ENCODE assay signal across 8 cellular contexts in genomic region chr5:150780180-150780692, GRCh38. TPM values are rescaled to one million over a fixed set of nuclear protein-coding genes. Genes with fewer than 3 reads are reported as not detected.
DNase-seq lines count a peak whose midpoint lies in the region; ATAC-seq and TF ChIP-seq lines count a peak whose summit lies in the region.

No MANE protein-coding gene starts in this region.

- intact Hi-C loops in left lung (cut with DNase I), result no loop called here

- H3K9ac ChIP-seq in adipocyte (ENCODE audit: low read length), result peak overlapping the region; percentile 99

- H3K27ac ChIP-seq in left lung, result peak overlapping the region; percentile 74 to 82

- H3K9me3 ChIP-seq in adipocyte (ENCODE audit: control insufficient read depth, low read length), result no peaks in the 10 kb centered on the region
- no peaks in the 10 kb centered on the region for H3K9me3 ChIP-seq in left lung
- H3K9me3 ChIP-seq in BE2C, result no peaks in the 10 kb centered on the region

- H3K36me3 Mint-ChIP-seq in type B pancreatic cell, result peaks cover 5% of the 10 kb centered on the region

- no peaks in the 10 kb centered on the region for H3K27me3 Mint-ChIP-seq in type B pancreatic cell

- no peaks in the 10 kb centered on the region for H3K9me3 Mint-ChIP-seq in type B pancreatic cell

- H3K4me3 ChIP-seq in adipocyte (ENCODE audit: low read length) (peak overlapping the region; percentile 92), left lung (peak overlapping the region in 1 of 2 donors; percentile 59), BE2C (ENCODE audit: low read depth, low read length) (no peak overlapping the region)

- ATAC-seq in GM21367 (IDR thresholded peaks at IDR 0.05; ENCODE audit: unreplicated experiment) (peak; percentile 58), HG03565 (IDR thresholded peaks at IDR 0.05; ENCODE audit: unreplicated experiment) (peak; percentile 46), left lung (no peak)

- peak overlapping the region; percentile 97 for H3K4me3 Mint-ChIP-seq in type B pancreatic cell

- TF ChIP-seq CTCF in left lung (IDR thresholded peaks at IDR 0.05) (no peak), type B pancreatic cell (conservative IDR thresholded peaks at IDR 0.05) (no peak), BE2C (IDR thresholded peaks at IDR 0.05; ENCODE audit: low read depth, low read length) (no peak)

- peak; percentile 68 for DNase-seq in EL
- peak; percentile 50 for DNase-seq in adipocyte (ENCODE audit: low read depth)
- DNase-seq in left lung, result no peak
- no peak for DNase-seq in type B pancreatic cell (ENCODE audit: extremely low spot score, unreplicated experiment)
- DNase-seq in NCI-H510A treated with DMSO at 0.1 percent for 48 hours (lab: John Stamatoyannopoulos, UW), result no peak
- DNase-seq in BE2C, result no peak

- H3K4me1 Mint-ChIP-seq in type B pancreatic cell (ENCODE audit: unreplicated experiment), result peaks cover 34% of the 10 kb centered on the region

- H3K36me3 ChIP-seq in adipocyte (ENCODE audit: control insufficient read depth, insufficient read depth, low read length, severe bottlenecking) (peaks cover 8% of the 10 kb centered on the region), left lung (no peaks in the 10 kb centered on the region), BE2C (no peaks in the 10 kb centered on the region)

- H3K4me1 ChIP-seq in adipocyte (ENCODE audit: control insufficient read depth, insufficient read depth, low read length) (peaks cover 60% of the 10 kb centered on the region), left lung (peaks cover 31 to 70% of the 10 kb centered on the region in 2 donors), BE2C (peaks cover 3% of the 10 kb centered on the region)

- H3K27me3 ChIP-seq in adipocyte (replicated peaks; ENCODE audit: control insufficient read depth, insufficient read depth, low read length), result no peaks in the 10 kb centered on the region
- no peaks in the 10 kb centered on the region for H3K27me3 ChIP-seq in left lung
- H3K27me3 ChIP-seq in BE2C, result no peaks in the 10 kb centered on the region

- H3K27ac Mint-ChIP-seq in type B pancreatic cell, result no peak overlapping the region

RNA-seq across cellular contexts. Expression of gene SMIM3, which starts 1.7 kb away (rescaled TPM):
- total RNA-seq in left lung (10 to 100 TPM; 16.4 to 20.1 TPM), type B pancreatic cell (ENCODE audit: low replicate concordance) (8.2 and 11.0 TPM in 2 replicates)
- polyA plus RNA-seq in BE2C (2012; ENCODE audit: insufficient read depth, insufficient read length, low read depth), result 3.1 TPM

RNA-seq across cellular contexts. Expression of gene DCTN4, which starts 21.4 kb away (rescaled TPM):
- total RNA-seq in left lung (10 to 100 TPM; 69.5 to 70.0 TPM), type B pancreatic cell (ENCODE audit: low replicate concordance) (41.8 and 63.9 TPM in 2 replicates)
- 86.2 TPM for polyA plus RNA-seq in BE2C (2012; ENCODE audit: insufficient read depth, insufficient read length, low read depth)

Comparison
In these comparisons a context has a peak if more than half of its experiments do, and no peak if none do; other contexts are left out.
1. DNase-seq: peak in EL (single experiment) and adipocyte (single experiment); none in left lung (0 of 2), type B pancreatic cell (single experiment), NCI-H510A treated with DMSO at 0.1 percent for 48 hours (single experiment) and BE2C (single experiment).